ENCODE assay signal across 4 cellular contexts in genomic region chr12:51831827-51832226, GRCh38. TPM values are rescaled to one million over a fixed set of nuclear protein-coding genes. Genes with fewer than 3 reads are reported as not detected.
"Had no signal": no experiment of that assay in that cellular context is flagged by ENCODE, and none has a peak within 500 bp of the region (broad histone marks: within the 10 kb centered on the region; RNA-seq: fewer than 3 reads in every experiment).

No MANE protein-coding gene starts in this region.

RNA-seq across cellular contexts. Expression of gene FIGNL2, which starts 16.7 kb away (rescaled TPM):
- total RNA-seq: H4, HFFc6 had no signal

RNA-seq across cellular contexts. Expression of gene ANKRD33, which starts 56.1 kb away (rescaled TPM):
- total RNA-seq: H4, HepG2, HFFc6, HT1080 had no signal
